9 cellular contexts compared by ENCODE assay signal in the genomic region with DNA sequence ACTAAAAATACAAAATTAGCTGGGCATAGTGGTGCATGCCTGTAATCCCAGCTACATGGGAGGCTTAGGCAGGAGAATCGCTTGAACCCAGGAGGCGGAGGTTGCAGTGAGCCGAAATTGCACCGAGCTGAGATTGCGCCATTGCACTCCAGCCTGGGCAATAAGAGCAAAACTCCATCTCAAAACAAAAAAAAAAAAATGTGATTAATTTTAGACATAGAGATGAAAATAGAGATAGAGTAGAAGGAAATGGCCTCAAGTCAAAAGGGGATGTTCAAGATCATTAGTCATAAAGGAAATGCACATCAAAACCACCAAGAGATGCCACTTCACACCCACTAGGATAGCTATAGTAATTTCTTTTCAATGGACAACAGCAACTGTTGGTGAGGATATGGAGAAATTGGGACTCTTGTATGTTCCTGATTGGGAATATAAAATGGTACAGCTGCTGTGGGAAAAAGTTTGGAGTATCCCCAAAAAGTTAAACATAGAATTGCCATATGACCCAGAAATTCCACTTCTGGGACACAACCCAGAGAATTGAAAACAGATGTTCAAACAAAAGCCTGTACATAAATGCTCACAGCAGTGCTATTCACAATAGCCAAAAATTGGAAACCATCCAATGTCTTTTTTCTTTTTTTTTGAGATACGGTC. TPM values are rescaled to one million over a fixed set of nuclear protein-coding genes. Genes with fewer than 3 reads are reported as not detected.
A peak's percentile ranks its signal among the peaks of the same experiment; 100 is the strongest.
DNase-seq lines count a peak whose midpoint lies in the region; ATAC-seq, FAIRE-seq and TF ChIP-seq lines count a peak whose summit lies in the region.
"Had no signal": no experiment of that assay in that cellular context is flagged by ENCODE, and none has a peak within 500 bp of the region (broad histone marks: within the 10 kb centered on the region; RNA-seq: fewer than 3 reads in every experiment).

No MANE protein-coding gene starts in this region.

- in situ Hi-C loops in brain microvascular endothelial cell (cut with HindIII; ENCODE audit: low pct_ligation_motif_present, low sequenced_read_pairs): no loop called here

- peak overlapping the region; percentile 52 for H3K4me3 Mint-ChIP-seq in natural killer cell treated with Interleukin-12 subunit alpha and Interleukin-12 subunit beta and Interleukin-15 and Interleukin-18, amount 100 ng/mL, for 72 hours
- H3K4me3 Mint-ChIP-seq: IgD-negative memory B cell had no signal

- peaks cover 44 to 64% of the 10 kb centered on the region in 2 donors for H3K4me1 Mint-ChIP-seq in natural killer cell treated with Interleukin-12 subunit alpha and Interleukin-12 subunit beta and Interleukin-15 and Interleukin-18, amount 100 ng/mL, for 72 hours (ENCODE audit: low read depth in 2 of 2)

- H3K4me3 ChIP-seq in brain microvascular endothelial cell (ENCODE audit: low read depth, low read length): no peak overlapping the region

- TF ChIP-seq CTCF in brain microvascular endothelial cell (IDR thresholded peaks at IDR 0.05; ENCODE audit: low read depth, low read length, missing control alignments): no peak

- ATAC-seq in natural killer cell treated with Interleukin-12 subunit alpha and Interleukin-12 subunit beta and Interleukin-15 and Interleukin-18, amount 100 ng/mL, for 72 hours: peak; percentile 90 to 93
- ATAC-seq in GM21619 (IDR thresholded peaks at IDR 0.05; ENCODE audit: unreplicated experiment) (no peak), GM21786 (IDR thresholded peaks at IDR 0.05; ENCODE audit: unreplicated experiment) (no peak)

- H3K27me3 ChIP-seq in brain microvascular endothelial cell (replicated peaks): no peaks in the 10 kb centered on the region

- peak overlapping the region; percentile 73 to 95 for H3K27ac Mint-ChIP-seq in natural killer cell treated with Interleukin-12 subunit alpha and Interleukin-12 subunit beta and Interleukin-15 and Interleukin-18, amount 100 ng/mL, for 72 hours
- H3K27ac Mint-ChIP-seq: IgD-negative memory B cell had no signal

- peak; percentile 86 for DNase-seq in GM04504 (ENCODE audit: low read depth)
- DNase-seq in NCI-H1092 (lab: John Stamatoyannopoulos, UW): peak; percentile 45
- peak; percentile 66 for DNase-seq in brain microvascular endothelial cell
- DNase-seq in natural killer cell treated with Interleukin-12 subunit alpha and Interleukin-12 subunit beta and Interleukin-15 and Interleukin-18, amount 100 ng/mL, for 72 hours (ENCODE audit: low spot score): no peak
- DNase-seq in activated naive CD4-positive, alpha-beta T cell (lab: John Stamatoyannopoulos, UW): no peak
- no peak for DNase-seq in frontal cortex (ENCODE audit: low spot score in 2 of 2)

- no peaks in the 10 kb centered on the region for H3K9me3 Mint-ChIP-seq in natural killer cell treated with Interleukin-12 subunit alpha and Interleukin-12 subunit beta and Interleukin-15 and Interleukin-18, amount 100 ng/mL, for 72 hours
- H3K9me3 Mint-ChIP-seq: IgD-negative memory B cell had no signal

- peak overlapping the region; percentile 82 for H3K27ac ChIP-seq in brain microvascular endothelial cell

- H3K36me3 ChIP-seq in brain microvascular endothelial cell (replicated peaks): no peaks in the 10 kb centered on the region

- FAIRE-seq in frontal cortex (lab: Jason Lieb, UNC): no peak

- peaks cover 6% of the 10 kb centered on the region for H3K36me3 Mint-ChIP-seq in natural killer cell treated with Interleukin-12 subunit alpha and Interleukin-12 subunit beta and Interleukin-15 and Interleukin-18, amount 100 ng/mL, for 72 hours

- H3K27me3 Mint-ChIP-seq in natural killer cell treated with Interleukin-12 subunit alpha and Interleukin-12 subunit beta and Interleukin-15 and Interleukin-18, amount 100 ng/mL, for 72 hours: no peaks in the 10 kb centered on the region
- H3K27me3 Mint-ChIP-seq: IgD-negative memory B cell had no signal

RNA-seq across cellular contexts. Expression of a gene that starts 55.4 kb away (rescaled TPM):
- 100 to 1,000 TPM; 130 to 214 TPM for total RNA-seq in natural killer cell treated with Interleukin-12 subunit alpha and Interleukin-12 subunit beta and Interleukin-15 and Interleukin-18, amount 100 ng/mL, for 72 hours
- total RNA-seq in frontal cortex: 45.2 TPM

Comparison
In these comparisons a context has a peak if more than half of its experiments do, and no peak if none do; other contexts are left out.
1. DNase-seq: peak in GM04504 (single experiment), NCI-H1092 (single experiment) and brain microvascular endothelial cell (single experiment); none in natural killer cell treated with Interleukin-12 subunit alpha and Interleukin-12 subunit beta and Interleukin-15 and Interleukin-18, amount 100 ng/mL, for 72 hours (single experiment), activated naive CD4-positive, alpha-beta T cell (0 of 4) and frontal cortex (0 of 2).
2. ATAC-seq: peak in natural killer cell treated with Interleukin-12 subunit alpha and Interleukin-12 subunit beta and Interleukin-15 and Interleukin-18, amount 100 ng/mL, for 72 hours (2 of 2); none in GM21619 (single experiment) and GM21786 (single experiment).